Comparison of ENCODE assay signal across 8 cellular contexts in genomic region chr2:28869494-28870145, GRCh38. TPM values are rescaled to one million over a fixed set of nuclear protein-coding genes. Genes with fewer than 3 reads are reported as not detected.
DNase-seq lines count a peak whose midpoint lies in the region; ATAC-seq, FAIRE-seq and TF ChIP-seq lines count a peak whose summit lies in the region.

No MANE protein-coding gene starts in this region.

- H2AFZ ChIP-seq in HCT116 (ENCODE audit: low read depth, low read length, poor library complexity, severe bottlenecking) (no peak overlapping the region), K562 (ENCODE audit: low read depth, low read length) (peak overlapping the region; percentile 98)

- H3K79me2 ChIP-seq in HCT116 (ENCODE audit: insufficient read depth, low read length) = peaks cover 49% of the 10 kb centered on the region
- peaks cover 54% of the 10 kb centered on the region for H3K79me2 ChIP-seq in K562 (ENCODE audit: control insufficient read depth, insufficient read depth, low read length)

- H3K9me2 ChIP-seq in HCT116 (ENCODE audit: insufficient read depth) = no peaks in the 10 kb centered on the region

- BruUV-seq in HCT116 (replicated peaks; lab: Mats Ljungman, UMichigan) (TSS peak; percentile 56), K562 (replicated peaks; lab: Mats Ljungman, UMichigan) (no TSS peak)

- no peaks in the 10 kb centered on the region for H3K27me3 ChIP-seq in HCT116 (ENCODE audit: insufficient read depth, low read length)
- no peaks in the 10 kb centered on the region for H3K27me3 ChIP-seq in K562 (ENCODE audit: control insufficient read depth in 2 of 2, insufficient read depth in 2 of 2, low read length in 2 of 2)
- H3K27me3 ChIP-seq in subcutaneous abdominal adipose tissue (ENCODE audit: control insufficient read depth in 5 of 5, insufficient read depth in 4 of 5, low read length in 5 of 5) = no peaks in the 10 kb centered on the region

- H3K9me3 ChIP-seq in HCT116 (ENCODE audit: control insufficient read depth in 1 of 2, insufficient read depth in 1 of 2, low read depth in 1 of 2, low read length in 2 of 2) = no peaks in the 10 kb centered on the region
- H3K9me3 ChIP-seq in K562 (replicated peaks; ENCODE audit: control insufficient read depth, insufficient read depth, low read depth, low read length) = no peaks in the 10 kb centered on the region
- H3K9me3 ChIP-seq in subcutaneous abdominal adipose tissue (ENCODE audit: control insufficient read depth in 5 of 5, low read length in 5 of 5) = no peaks in the 10 kb centered on the region

- H3K4me2 ChIP-seq in HCT116 (ENCODE audit: low read length) (peak overlapping the region; percentile 99), K562 (ENCODE audit: insufficient read depth, low read length) (peak overlapping the region; percentile 98)

- H3K4me3 ChIP-seq in HCT116 (replicated peaks in 1 of 2; ENCODE audit: low read depth in 1 of 2, low read length in 2 of 2) (peak overlapping the region; percentile 86 to 97), NB4 (ENCODE audit: low read depth, low read length) (peak overlapping the region; percentile 95), K562 (peak overlapping the region; percentile 94), subcutaneous abdominal adipose tissue (ENCODE audit: low read depth in 1 of 5, low read length in 5 of 5) (peak overlapping the region; percentile 78 to 100 (median 95))

- TF ChIP-seq POLR2A in HCT116 (IDR thresholded peaks at IDR 0.05; ENCODE audit: borderline replicate concordance, extremely low read depth, insufficient read depth, insufficient read length) (no peak), NB4 (IDR thresholded peaks at IDR 0.05; ENCODE audit: extremely low read depth, insufficient read length) (no peak), K562 (conservative IDR thresholded peaks at IDR 0.05) (no peak)

- no peak for TF ChIP-seq RAD21 in HCT116 (IDR thresholded peaks at IDR 0.05; ENCODE audit: low read depth)
- TF ChIP-seq RAD21 in K562 (CRISPR knock-in tag; conservative IDR thresholded peaks at IDR 0.05 in 1 of 2, IDR thresholded peaks at IDR 0.05 in 1 of 2) = no peak

- intact Hi-C loops in HCT116 (cut with micrococcal nuclease) (no loop called here), K562 (cut with micrococcal nuclease) (loop anchor here (2.0 kb wide), 1 partner anchor 25 kb away; the partner anchor contains the start of gene WDR43)

- CTCF ChIA-PET in HCT116 (lab: Charles Lee) = no interaction called here
- CTCF ChIA-PET in K562 (lab: Yijun Ruan, JAX; ENCODE audit: low intra/inter-chr PET ratio) = no interaction called here

- under 1% methylated on average over 29 of the region's 29 CpGs for WGBS in K562 (ENCODE audit: insufficient coverage, low coverage, missing lambda C conversion rate)

- TF ChIP-seq CTCF in HCT116 (IDR thresholded peaks at IDR 0.05 in 2 of 3, conservative IDR thresholded peaks at IDR 0.05 in 1 of 3; ENCODE audit: borderline replicate concordance in 1 of 3, insufficient read depth in 1 of 3, low read depth in 2 of 3, low read length in 2 of 3) (no peak), NB4 (IDR thresholded peaks at IDR 0.05; ENCODE audit: low read depth, low read length) (no peak), K562 (IDR thresholded peaks at IDR 0.05 in 2 of 3, conservative IDR thresholded peaks at IDR 0.05 in 1 of 3; ENCODE audit: insufficient read depth in 2 of 3, low read depth in 1 of 3, low read length in 3 of 3) (no peak)

- TF ChIP-seq EP300 in K562 (IDR thresholded peaks at IDR 0.05; ENCODE audit: low read length) = no peak

- DNase-seq in activated CD4-positive, CD25-positive, alpha-beta regulatory T cell treated with anti-CD3 and anti-CD28 coated beads, Interleukin-2, amount 50 U/mL, for 72 hours = no peak
- no peak for DNase-seq in HCT116 (ENCODE audit: low read depth, low spot score)
- DNase-seq in NB4 (ENCODE audit: low read depth) = no peak
- DNase-seq in K562 (ENCODE audit: extremely low read depth in 1 of 4, low spot score in 3 of 4) = peak in 1 of 4 experiments; percentile 11
- DNase-seq in left lobe of liver (ENCODE audit: low spot score) = no peak
- no peak for DNase-seq in OCI-M2 (lab: John Stamatoyannopoulos, UW; ENCODE audit: unreplicated experiment)

- peaks cover 10 to 14% of the 10 kb centered on the region in 2 experiments; a peak in 3 of 4 replicates for H3K4me1 ChIP-seq in HCT116 (ENCODE audit: control insufficient read depth in 1 of 2, insufficient read depth in 2 of 2, low read length in 2 of 2)
- H3K4me1 ChIP-seq in K562 (replicated peaks in 1 of 2; ENCODE audit: control insufficient read depth in 2 of 2, insufficient read depth in 2 of 2, low read length in 2 of 2) = peaks cover 4 to 12% of the 10 kb centered on the region in 2 experiments; a peak in 4 of 5 replicates
- H3K4me1 ChIP-seq in subcutaneous abdominal adipose tissue (ENCODE audit: control insufficient read depth in 5 of 5, insufficient read depth in 5 of 5, low read length in 5 of 5) = peaks cover 0 to 34% (median 28%) of the 10 kb centered on the region in 5 donors

- peak; percentile 23 for FAIRE-seq in K562 (lab: Jason Lieb, UNC)

- ATAC-seq in activated CD4-positive, CD25-positive, alpha-beta regulatory T cell treated with anti-CD3 and anti-CD28 coated beads, Interleukin-2, amount 50 U/mL, for 24 hours = peak; percentile 6 to 9
- peak; percentile 54 for ATAC-seq in HCT116
- ATAC-seq in K562 = peak; percentile 45
- peak; percentile 33 for ATAC-seq in left lobe of liver

- POLR2A ChIA-PET in HCT116 (lab: Charles Lee) = interaction anchor here (0.7 to 1.4 kb wide), 4 partner anchors 9 to 118 kb away, joined by 3 to 6 read pairs (median 3); partner anchors contain the start of genes PPP1CB and WDR43
- POLR2A ChIA-PET in K562 (lab: Yijun Ruan, JAX) = interaction anchor here (0.8 to 1.4 kb wide), 7 partner anchors 10 to 41 kb away, joined by 3 to 9 read pairs (median 5); partner anchors contain the start of gene WDR43

- H3K9ac ChIP-seq in HCT116 (ENCODE audit: low read length) (peak overlapping the region; percentile 89), K562 (ENCODE audit: insufficient read depth in 1 of 2, low read depth in 2 of 2, low read length in 2 of 2) (peak overlapping the region; percentile 90 to 98), subcutaneous abdominal adipose tissue (ENCODE audit: low read length in 5 of 5) (peak overlapping the region; percentile 73 to 97 (median 92))

- H3K36me3 ChIP-seq in HCT116 (ENCODE audit: control insufficient read depth in 1 of 2, insufficient read depth in 2 of 2, low read length in 2 of 2) = 0 out of 4 replicates have a peak, but pooled peaks cover 0 to 3% of the 10 kb centered on the region in 2 experiments
- peaks cover 18% of the 10 kb centered on the region; the same call in 2 of the 3 replicates for H3K36me3 ChIP-seq in K562 (ENCODE audit: control insufficient read depth, insufficient read depth, low read length)
- H3K36me3 ChIP-seq in subcutaneous abdominal adipose tissue (ENCODE audit: control insufficient read depth in 5 of 5, insufficient read depth in 5 of 5, low read length in 5 of 5) = peaks cover 0 to 4% (median 0%) of the 10 kb centered on the region in 5 donors

- H4K20me1 ChIP-seq in HCT116 (ENCODE audit: insufficient read depth) (no peaks in the 10 kb centered on the region), K562 (replicated peaks; ENCODE audit: control insufficient read depth, insufficient read depth, low read length) (no peaks in the 10 kb centered on the region)

- no peaks in the 10 kb centered on the region for H3K9me1 ChIP-seq in K562 (ENCODE audit: control insufficient read depth, insufficient read depth, low read length)

- H3K27ac ChIP-seq in HCT116 (ENCODE audit: low read depth, low read length) (peak overlapping the region; percentile 54), K562 (ENCODE audit: extremely low read depth, low read depth, low read length) (peak overlapping the region; percentile 93), subcutaneous abdominal adipose tissue (ENCODE audit: low read depth, low read length) (peak overlapping the region; percentile 63)

- RAD21 ChIA-PET in HCT116 (lab: Charles Lee; ENCODE audit: low non-redundant PET in 1 of 2, low total read pairs in 2 of 2, uncharacterized antibody in 2 of 2, unreplicated experiment in 2 of 2) = no interaction called here

- in situ Hi-C loops in K562 (cut with MboI) = no loop called here

RNA-seq across cellular contexts. Expression of gene TRMT61B, which starts 0.5 kb away (rescaled TPM):
- 12.8 TPM for total RNA-seq in HCT116 (2021; ENCODE audit: unreplicated experiment)
- polyA plus RNA-seq in HCT116 (2012) = 6.1 and 8.8 TPM in 2 replicates
- 18.5 and 29.3 TPM in 2 replicates for total RNA-seq in K562 (2011; cell fraction: chromatin; rRNA removed; ENCODE audit: low replicate concordance)
- 13.6 and 14.7 TPM in 2 replicates for total RNA-seq in K562 (2011; cell fraction: nucleolus; rRNA removed)
- total RNA-seq in K562 (2011; cell fraction: nucleoplasm; rRNA removed) = 16.7 and 19.5 TPM in 2 replicates
- total RNA-seq in K562 (2014; rRNA removed) = 13.7 and 19.2 TPM in 2 replicates
- 27.1 and 28.9 TPM in 2 replicates for total RNA-seq in K562 (2014; rRNA removed; fragmentation: Illumina TruSeq; extraction: Trizol)
- 22.3 and 22.9 TPM in 2 replicates for total RNA-seq in K562 (2015; rRNA removed; fragmentation: Illumina TruSeq; extraction: Trizol)
- 17.4 and 20.0 TPM in 2 replicates for total RNA-seq in K562 (2021)
- polyA plus RNA-seq in K562 (2011; rRNA removed) = 22.8 and 28.3 TPM in 2 replicates
- 6.7 and 8.6 TPM in 2 replicates for polyA plus RNA-seq in K562 (2011; cell fraction: cytosol; rRNA removed)
- polyA plus RNA-seq in K562 (2011; cell fraction: nucleus; rRNA removed) = 10.1 and 13.5 TPM in 2 replicates
- polyA plus RNA-seq in K562 (2012) = 16.7 and 18.3 TPM in 2 replicates
- 18.8 and 19.5 TPM in 2 replicates for polyA plus RNA-seq in K562 (2014; fragmentation: Illumina TruSeq; extraction: Trizol)
- 10 to 100 TPM; 16.7 to 26.8 TPM for polyA plus RNA-seq in K562 (2014; fragmentation: Nextera tagmentation; extraction: Ambion mirVana)
- 13.2 and 21.4 TPM in 2 replicates for polyA plus RNA-seq in K562 (2014; rRNA removed)
- polyA minus RNA-seq in K562 (2011; rRNA and poly(A)+ RNA removed) = 11.7 and 13.1 TPM in 2 replicates
- polyA minus RNA-seq in K562 (2011; cell fraction: cytosol; rRNA and poly(A)+ RNA removed) = 5.9 and 7.9 TPM in 2 replicates
- 10.2 and 13.2 TPM in 2 replicates for polyA minus RNA-seq in K562 (2011; cell fraction: nucleus; rRNA and poly(A)+ RNA removed)
- total RNA-seq in left lobe of liver = 7.5 TPM

RNA-seq across cellular contexts. Expression of gene WDR43, which starts 24.8 kb away (rescaled TPM):
- total RNA-seq in HCT116 (2021; ENCODE audit: unreplicated experiment) (119 TPM), K562 (2014; rRNA removed) (105 and 106 TPM in 2 replicates), K562 (2014; rRNA removed; fragmentation: Illumina TruSeq; extraction: Trizol) (134 and 161 TPM in 2 replicates), K562 (2015; rRNA removed; fragmentation: Illumina TruSeq; extraction: Trizol) (144 and 149 TPM in 2 replicates), K562 (2021) (105 and 107 TPM in 2 replicates), left lobe of liver (17.5 TPM)
- 58.2 and 67.2 TPM in 2 replicates for polyA plus RNA-seq in HCT116 (2012)
- total RNA-seq in K562 (2011; cell fraction: chromatin; rRNA removed; ENCODE audit: low replicate concordance) = 135 and 262 TPM in 2 replicates
- 43.0 and 47.1 TPM in 2 replicates for total RNA-seq in K562 (2011; cell fraction: nucleolus; rRNA removed)
- total RNA-seq in K562 (2011; cell fraction: nucleoplasm; rRNA removed) = 83.1 and 84.3 TPM in 2 replicates
- polyA plus RNA-seq in K562 (2011; rRNA removed) (147 and 197 TPM in 2 replicates), K562 (2014; fragmentation: Illumina TruSeq; extraction: Trizol) (77.9 and 83.1 TPM in 2 replicates), K562 (2014; fragmentation: Nextera tagmentation; extraction: Ambion mirVana) (10 to 100 TPM; 34.6 to 39.2 TPM), K562 (2014; rRNA removed) (53.6 and 58.3 TPM in 2 replicates)
- polyA plus RNA-seq in K562 (2011; cell fraction: cytosol; rRNA removed) = 38.2 and 53.2 TPM in 2 replicates
- polyA plus RNA-seq in K562 (2011; cell fraction: nucleus; rRNA removed) = 67.5 and 86.6 TPM in 2 replicates
- 31.9 and 60.1 TPM in 2 replicates for polyA plus RNA-seq in K562 (2012)
- 600 and 656 TPM in 2 replicates for polyA minus RNA-seq in K562 (2011; rRNA and poly(A)+ RNA removed)
- 95.2 and 128 TPM in 2 replicates for polyA minus RNA-seq in K562 (2011; cell fraction: cytosol; rRNA and poly(A)+ RNA removed)
- 61.4 and 133 TPM in 2 replicates for polyA minus RNA-seq in K562 (2011; cell fraction: nucleus; rRNA and poly(A)+ RNA removed)

RNA-seq across cellular contexts. Expression of gene SPDYA, which starts 59.0 kb away (rescaled TPM):
- total RNA-seq in HCT116 (2021; ENCODE audit: unreplicated experiment) (1.2 TPM), K562 (2014; rRNA removed) (0.05 and 0.37 TPM in 2 replicates), K562 (2014; rRNA removed; fragmentation: Illumina TruSeq; extraction: Trizol) (0.22 and 0.44 TPM in 2 replicates), K562 (2015; rRNA removed; fragmentation: Illumina TruSeq; extraction: Trizol) (0.41 and 0.43 TPM in 2 replicates), K562 (2021) (0.16 and 0.27 TPM in 2 replicates), left lobe of liver (0.13 TPM)
- 0.12 and 0.25 TPM in 2 replicates for polyA plus RNA-seq in HCT116 (2012)
- 0.74 and 4.7 TPM in 2 replicates for total RNA-seq in K562 (2011; cell fraction: chromatin; rRNA removed; ENCODE audit: low replicate concordance)
- not detected in 2 replicates for total RNA-seq in K562 (2011; cell fraction: nucleolus; rRNA removed)
- total RNA-seq in K562 (2011; cell fraction: nucleoplasm; rRNA removed) = 1.2 and 1.7 TPM in 2 replicates
- polyA plus RNA-seq in K562 (2011; rRNA removed) (0.07 and 0.09 TPM in 2 replicates), K562 (2014; fragmentation: Illumina TruSeq; extraction: Trizol) (0.10 TPM in 1 of 2 replicates, not detected in the other), K562 (2014; fragmentation: Nextera tagmentation; extraction: Ambion mirVana) (1 to 10 TPM in 1 of 2 experiments, under 1 TPM in 1; 0.62 to 1.6 TPM), K562 (2014; rRNA removed) (0.17 TPM in 1 of 2 replicates, not detected in the other)
- polyA plus RNA-seq in K562 (2011; cell fraction: cytosol; rRNA removed) = not detected in 2 replicates
- 0.18 TPM in 1 of 2 replicates, not detected in the other for polyA plus RNA-seq in K562 (2011; cell fraction: nucleus; rRNA removed)
- 0.26 and 0.32 TPM in 2 replicates for polyA plus RNA-seq in K562 (2012)
- polyA minus RNA-seq in K562 (2011; rRNA and poly(A)+ RNA removed) = 0.74 and 1.0 TPM in 2 replicates
- not detected in 2 replicates for polyA minus RNA-seq in K562 (2011; cell fraction: cytosol; rRNA and poly(A)+ RNA removed)
- polyA minus RNA-seq in K562 (2011; cell fraction: nucleus; rRNA and poly(A)+ RNA removed) = 0.54 and 1.00 TPM in 2 replicates
